Comparison of ENCODE assay signal across 8 cellular contexts in the genomic region with DNA sequence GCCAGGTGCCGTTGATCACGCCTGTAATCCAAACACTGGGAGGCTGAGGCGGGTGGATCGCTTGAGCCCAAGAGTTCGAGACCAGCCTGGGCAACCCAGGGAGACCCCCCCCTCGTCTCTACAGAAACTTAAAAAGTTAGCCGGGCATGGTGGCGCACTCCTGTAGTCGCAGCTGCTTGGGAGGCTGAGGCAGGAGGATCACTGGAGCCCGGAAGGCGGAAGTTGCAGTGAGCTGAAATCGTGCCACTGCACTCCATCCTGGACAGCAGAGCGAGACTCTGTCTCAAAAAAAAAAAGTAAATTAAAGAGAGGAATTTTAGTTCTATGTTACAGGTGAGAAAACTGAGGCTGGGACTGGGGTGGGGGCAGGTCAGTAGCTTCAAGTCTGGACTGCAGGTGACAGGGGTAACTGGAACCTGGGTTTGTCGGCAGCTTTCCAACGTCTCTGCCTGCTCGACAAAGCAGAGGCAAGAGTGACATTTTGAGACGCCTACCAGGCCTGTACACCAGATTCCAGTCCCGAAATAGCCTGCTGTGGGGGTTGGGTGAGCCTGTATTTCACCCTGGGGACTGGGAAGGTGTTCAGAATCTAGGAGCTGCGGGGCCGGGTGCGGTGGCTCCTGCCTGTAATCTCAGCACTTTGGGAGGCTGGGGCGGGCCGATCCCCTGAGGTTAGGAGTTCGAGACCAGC. TPM values are rescaled to one million over a fixed set of nuclear protein-coding genes. Genes with fewer than 3 reads are reported as not detected.
DNase-seq lines count a peak whose midpoint lies in the region; ATAC-seq and FAIRE-seq lines count a peak whose summit lies in the region.

No MANE protein-coding gene starts in this region.

- H3K27ac ChIP-seq in small intestine (ENCODE audit: low read depth in 1 of 2, low read length in 1 of 2): peak overlapping the region; percentile 85 to 97

- ATAC-seq in HG02840 (IDR thresholded peaks at IDR 0.05; ENCODE audit: low FRiP score, unreplicated experiment): no peak
- ATAC-seq in GM18909 (IDR thresholded peaks at IDR 0.05; ENCODE audit: poor library complexity, unreplicated experiment): no peak

- FAIRE-seq in small intestine (lab: Jason Lieb, UNC): no peak

- H3K9me3 ChIP-seq in adipocyte (ENCODE audit: control insufficient read depth, low read length) (no peaks in the 10 kb centered on the region), small intestine (ENCODE audit: control insufficient read depth, low read depth) (no peaks in the 10 kb centered on the region)

- H3K4me3 ChIP-seq in H7 (ENCODE audit: insufficient read depth, low read depth, low read length) (peak overlapping the region; percentile 88), adipocyte (ENCODE audit: low read length) (peak overlapping the region; percentile 83), iPS-11a (ENCODE audit: low read depth, low read length) (peak overlapping the region; percentile 79), small intestine (ENCODE audit: low read depth in 1 of 2, low read length in 2 of 2) (peak overlapping the region; percentile 76 to 99)

- H3K4me1 ChIP-seq in adipocyte (ENCODE audit: control insufficient read depth, insufficient read depth, low read length) (peaks cover 25% of the 10 kb centered on the region), small intestine (ENCODE audit: control insufficient read depth in 2 of 2, insufficient read depth in 1 of 2, low read depth in 1 of 2, low read length in 1 of 2) (no peaks in the 10 kb centered on the region)

- no peak for DNase-seq in H7
- peak; percentile 43 for DNase-seq in adipocyte (ENCODE audit: low read depth)
- peak; percentile 29 for DNase-seq in small intestine
- DNase-seq in T1000 (lab: John Stamatoyannopoulos, UW): no peak
- no peak for DNase-seq in stimulated activated CD4-positive, alpha-beta T cell treated with anti-CD3 and anti-CD28 coated beads, Interleukin-4, amount 100 ng/mL, for 24 hours

- H3K36me3 ChIP-seq in H7 (replicated peaks; ENCODE audit: control insufficient read depth, insufficient read depth, low read length): peaks cover 25% of the 10 kb centered on the region
- H3K36me3 ChIP-seq in adipocyte (ENCODE audit: control insufficient read depth, insufficient read depth, low read length, severe bottlenecking): peaks cover 26% of the 10 kb centered on the region
- H3K36me3 ChIP-seq in small intestine (ENCODE audit: control insufficient read depth in 2 of 2, insufficient read depth in 2 of 2, low read length in 2 of 2): peaks cover 0 to 7% of the 10 kb centered on the region in 2 donors

- 20 to 44% (median 30%) methylated on average over 24 of the region's 24 CpGs for WGBS in small intestine, 3 donors

- no peaks in the 10 kb centered on the region for H3K27me3 ChIP-seq in H7 (ENCODE audit: control insufficient read depth, insufficient read depth, low read length)
- no peaks in the 10 kb centered on the region for H3K27me3 ChIP-seq in adipocyte (replicated peaks; ENCODE audit: control insufficient read depth, insufficient read depth, low read length)
- no peaks in the 10 kb centered on the region for H3K27me3 ChIP-seq in small intestine (ENCODE audit: control insufficient read depth in 2 of 2, insufficient read depth in 2 of 2, low read length in 2 of 2)

- peak overlapping the region; percentile 94 for H3K9ac ChIP-seq in adipocyte (ENCODE audit: low read length)

RNA-seq across cellular contexts. Expression of gene SELENOW, which starts 1.2 kb away (rescaled TPM):
- 752 and 1,115 TPM in 2 replicates for total RNA-seq in H7 (2014; rRNA removed; shearing (Covaris generic))
- polyA plus RNA-seq in small intestine: 100 to 1,000 TPM; 322 to 434 (median 379) TPM

RNA-seq across cellular contexts. Expression of gene TPRX1, which starts 24.7 kb away (rescaled TPM):
- total RNA-seq in H7 (2014; rRNA removed; shearing (Covaris generic)): not detected in 2 replicates
- polyA plus RNA-seq in small intestine: not detected

RNA-seq across cellular contexts. Expression of gene NOP53, which starts 34.3 kb away (rescaled TPM):
- total RNA-seq in H7 (2014; rRNA removed; shearing (Covaris generic)): 155 and 167 TPM in 2 replicates
- 100 to 1,000 TPM; 290 to 621 (median 552) TPM for polyA plus RNA-seq in small intestine

RNA-seq across cellular contexts. Expression of gene CRX, which starts 42.1 kb away (rescaled TPM):
- 0.07 and 0.63 TPM in 2 replicates for total RNA-seq in H7 (2014; rRNA removed; shearing (Covaris generic))
- not detected for polyA plus RNA-seq in small intestine

Comparison
In these comparisons a context has a peak if more than half of its experiments do, and no peak if none do; other contexts are left out.
1. DNase-seq: peak in adipocyte (single experiment) and small intestine (single experiment); none in H7 (single experiment), T1000 (single experiment) and stimulated activated CD4-positive, alpha-beta T cell treated with anti-CD3 and anti-CD28 coated beads, Interleukin-4, amount 100 ng/mL, for 24 hours (single experiment).
2. Peak in every context shown above with its lines, with median percentiles within 50 percentile points of each other: H3K4me3 ChIP-seq.